ENCODE assay signal across 20 cellular contexts in genomic region chr6:105691064-105691463, GRCh38.
"Had no signal": no experiment of that assay in that cellular context is flagged by ENCODE, and none has a peak within 500 bp of the region (broad histone marks: within the 10 kb centered on the region; RNA-seq: fewer than 3 reads in every experiment).

No MANE protein-coding gene starts in this region.

- H3K9me3 ChIP-seq: neutrophil had no signal

- H3K4me1 ChIP-seq: right atrium auricular region, sigmoid colon, stomach, transverse colon had no signal

- H3K4me3 ChIP-seq: heart left ventricle, right atrium auricular region, sigmoid colon, skin epidermis, stomach, thoracic aorta, transverse colon had no signal

- H3K27ac ChIP-seq: heart left ventricle, neutrophil, right atrium auricular region, sigmoid colon, stomach, thoracic aorta, transverse colon had no signal

- H3K4me1 Mint-ChIP-seq: naive thymus-derived CD8-positive, alpha-beta T cell had no signal

- ATAC-seq: esophagus mucosa; left colon; left ventricle myocardium superior; naive thymus-derived CD8-positive, alpha-beta T cell had no signal

- H3K27me3 ChIP-seq: heart left ventricle, neutrophil, right atrium auricular region, sigmoid colon, stomach, transverse colon had no signal

- H3K4me3 Mint-ChIP-seq: naive thymus-derived CD8-positive, alpha-beta T cell had no signal

- H3K36me3 ChIP-seq: heart left ventricle, neutrophil, right atrium auricular region, sigmoid colon, stomach, thoracic aorta, transverse colon had no signal

- H3K27ac Mint-ChIP-seq: naive thymus-derived CD8-positive, alpha-beta T cell had no signal

- DNase-seq: cortex of kidney; effector memory CD4-positive, alpha-beta T cell; hippocampal formation; left colon; left ventricle myocardium superior; naive thymus-derived CD8-positive, alpha-beta T cell; posterior cingulate gyrus; sigmoid colon; stimulated activated CD4-positive, alpha-beta T cell treated with anti-CD3 and anti-CD28 coated beads, Interleukin-2, amount 100 ng/mL, for 24 hours; stimulated activated CD4-positive, alpha-beta T cell treated with anti-CD3 and anti-CD28 coated beads, Interleukin-4, amount 100 ng/mL, for 4 hours; stimulated activated naive CD4-positive, alpha-beta T cell; stomach; substantia nigra; transverse colon had no signal
